In genomic region chr17:17886747-17887146, GRCh38 we compare ENCODE assay signal across 23 cellular contexts. TPM values are rescaled to one million over a fixed set of nuclear protein-coding genes. Genes with fewer than 3 reads are reported as not detected.
DNase-seq lines count a peak whose midpoint lies in the region; ATAC-seq and TF ChIP-seq lines count a peak whose summit lies in the region.
"Had no signal": no experiment of that assay in that cellular context is flagged by ENCODE, and none has a peak within 500 bp of the region (broad histone marks: within the 10 kb centered on the region; RNA-seq: fewer than 3 reads in every experiment).

No MANE protein-coding gene starts in this region.

- ATAC-seq in left cardiac atrium (peak; percentile 25 to 38), psoas muscle (peak in 2 of 4 donors; percentile 36 to 47), natural killer cell (no peak)
- ATAC-seq: activated CD8-positive, alpha-beta T cell treated with anti-CD3 and anti-CD28 coated beads for 36 hours; stimulated activated naive B cell treated with anti-CD40 and anti-IgM and Interleukin-4, amounts not matched to agents 10 μg/mL and 1 μg/mL and 100 μg/mL, for 72 hours had no signal

- H3K9me3 ChIP-seq in BLaER1 treated with 17β-estradiol and CSF1 and Interleukin-3, amounts not matched to agents 10 nM and 100 nM (replicated peaks in 1 of 11) = no peaks in the 10 kb centered on the region
- no peaks in the 10 kb centered on the region for H3K9me3 ChIP-seq in psoas muscle
- H3K9me3 ChIP-seq: Peyer's patch, SJCRH30 had no signal

- no peak overlapping the region for H3K27ac Mint-ChIP-seq in natural killer cell
- H3K27ac Mint-ChIP-seq: activated CD8-positive, alpha-beta T cell treated with anti-CD3 and anti-CD28 coated beads for 36 hours; IgD-negative memory B cell; stimulated activated naive B cell treated with anti-CD40 and anti-IgM and Interleukin-4, amounts not matched to agents 10 μg/mL and 1 μg/mL and 100 μg/mL, for 72 hours had no signal

- intact Hi-C loops in left cardiac atrium (cut with DNase I) = loop anchor here in 1 of 2 donors (10.0 kb wide), 1 partner anchor 148 kb away; the partner anchor contains the start of genes ATPAF2 and GID4
- intact Hi-C loops in psoas muscle (cut with DNase I) = no loop called here
- intact Hi-C loops in natural killer cell (cut with micrococcal nuclease) = no loop called here

- H3K9me3 Mint-ChIP-seq in natural killer cell = no peaks in the 10 kb centered on the region
- H3K9me3 Mint-ChIP-seq: activated CD8-positive, alpha-beta T cell treated with anti-CD3 and anti-CD28 coated beads for 36 hours; IgD-negative memory B cell; stimulated activated naive B cell treated with anti-CD40 and anti-IgM and Interleukin-4, amounts not matched to agents 10 μg/mL and 1 μg/mL and 100 μg/mL, for 72 hours had no signal

- no peak overlapping the region for H3K9ac ChIP-seq in BLaER1 treated with 17β-estradiol and CSF1 and Interleukin-3, amounts not matched to agents 10 nM and 100 nM

- H3K27me3 Mint-ChIP-seq in natural killer cell (ENCODE audit: low read depth in 2 of 2) = no peaks in the 10 kb centered on the region
- H3K27me3 Mint-ChIP-seq: activated CD8-positive, alpha-beta T cell treated with anti-CD3 and anti-CD28 coated beads for 36 hours; IgD-negative memory B cell; stimulated activated naive B cell treated with anti-CD40 and anti-IgM and Interleukin-4, amounts not matched to agents 10 μg/mL and 1 μg/mL and 100 μg/mL, for 72 hours had no signal

- H3K4me3 Mint-ChIP-seq in natural killer cell = no peak overlapping the region
- H3K4me3 Mint-ChIP-seq: activated CD8-positive, alpha-beta T cell treated with anti-CD3 and anti-CD28 coated beads for 36 hours; IgD-negative memory B cell; stimulated activated naive B cell treated with anti-CD40 and anti-IgM and Interleukin-4, amounts not matched to agents 10 μg/mL and 1 μg/mL and 100 μg/mL, for 72 hours had no signal

- in situ Hi-C loops in GM13977 (cut with MboI; ENCODE audit: low pct_unique_long_range_greater_than_20kb, low sequenced_read_pairs, unreplicated experiment) = loop anchor here (10.0 kb wide), 1 partner anchor 148 kb away; the partner anchor contains the start of genes ATPAF2 and GID4

- peaks cover 0 to 24% (median 0%) of the 10 kb centered on the region in 11 experiments; a peak in 4 of 22 replicates for H4K20me1 ChIP-seq in BLaER1 treated with 17β-estradiol and CSF1 and Interleukin-3, amounts not matched to agents 10 nM and 100 nM

- no peak overlapping the region for H3K4me3 ChIP-seq in BLaER1 treated with 17β-estradiol and CSF1 and Interleukin-3, amounts not matched to agents 10 nM and 100 nM
- H3K4me3 ChIP-seq in psoas muscle = no peak overlapping the region
- H3K4me3 ChIP-seq: lung, Peyer's patch, SJCRH30 had no signal

- WGBS in psoas muscle, 3 donors = 58 to 87% (median 79%) methylated on average over 4 of the region's 4 CpGs

- TF ChIP-seq CTCF in psoas muscle (IDR thresholded peaks at IDR 0.05) (no peak), GM13977 (IDR thresholded peaks at IDR 0.05; ENCODE audit: extremely low read depth, insufficient read depth, missing control alignments) (no peak), natural killer cell (IDR thresholded peaks at IDR 0.05) (no peak)

- peaks cover 0 to 7% of the 10 kb centered on the region in 2 donors for H3K4me1 Mint-ChIP-seq in natural killer cell

- H3K36me3 ChIP-seq in BLaER1 treated with 17β-estradiol and CSF1 and Interleukin-3, amounts not matched to agents 10 nM and 100 nM = peaks cover 0 to 67% (median 6%) of the 10 kb centered on the region in 11 experiments; a peak in 10 of 22 replicates
- H3K36me3 ChIP-seq in psoas muscle (ENCODE audit: insufficient read depth in 1 of 2, low read depth in 1 of 2) = peaks cover 0 to 35% of the 10 kb centered on the region in 2 donors
- H3K36me3 ChIP-seq: SJCRH30 had no signal

- H3K4me1 ChIP-seq in BLaER1 treated with 17β-estradiol and CSF1 and Interleukin-3, amounts not matched to agents 10 nM and 100 nM = peaks cover 0 to 72% (median 48%) of the 10 kb centered on the region in 10 experiments; a peak in 16 of 20 replicates
- peaks cover 31% of the 10 kb centered on the region for H3K4me1 ChIP-seq in psoas muscle
- H3K4me1 ChIP-seq: Peyer's patch had no signal

- H3K4me2 ChIP-seq in BLaER1 treated with 17β-estradiol and CSF1 and Interleukin-3, amounts not matched to agents 10 nM and 100 nM = peak overlapping the region in 9 of 11 experiments; percentile 4 to 58 (median 46); a peak in 12 of 22 replicates

- no peak overlapping the region for H3K27ac ChIP-seq in BLaER1 treated with 17β-estradiol and CSF1 and Interleukin-3, amounts not matched to agents 10 nM and 100 nM
- H3K27ac ChIP-seq in psoas muscle = peak overlapping the region; percentile 6
- H3K27ac ChIP-seq: epithelial cell of prostate, Peyer's patch, SJCRH30 had no signal

- H3K27me3 ChIP-seq in BLaER1 treated with 17β-estradiol and CSF1 and Interleukin-3, amounts not matched to agents 10 nM and 100 nM = no peaks in the 10 kb centered on the region
- no peaks in the 10 kb centered on the region for H3K27me3 ChIP-seq in psoas muscle (ENCODE audit: insufficient read depth in 3 of 3, low read length in 2 of 3)
- H3K27me3 ChIP-seq: Peyer's patch, SJCRH30 had no signal

- H3K36me3 Mint-ChIP-seq in natural killer cell = no peaks in the 10 kb centered on the region

- DNase-seq in NCI-H69 (lab: John Stamatoyannopoulos, UW) (peak; percentile 9), left cardiac atrium (peak; percentile 50), psoas muscle (peak; percentile 46 to 61), GM13977 (ENCODE audit: low spot score) (no peak), activated gamma-delta T cell treated with Interleukin-2 at 50 U/mL for 16 hours (no peak), natural killer cell (no peak), DMS79 treated with DMSO at 0.1 percent for 48 hours (lab: John Stamatoyannopoulos, UW) (no peak)
- DNase-seq: ACHN; activated CD4-positive, alpha-beta T cell treated with anti-CD3 and anti-CD28 coated beads for 1 hour; activated CD8-positive, alpha-beta T cell treated with anti-CD3 and anti-CD28 coated beads for 36 hours; activated effector memory CD4-positive, alpha-beta T cell treated with Interleukin-2 at 50 U/mL for 16 hours; Calu3; foreskin melanocyte; NCI-H1105; stimulated activated CD4-positive, alpha-beta T cell treated with anti-CD3 and anti-CD28 coated beads, Interleukin-4, amount 100 ng/mL, for 24 hours; stimulated activated naive B cell treated with anti-CD40 and anti-IgM and Interleukin-4, amounts not matched to agents 10 μg/mL and 1 μg/mL and 100 μg/mL, for 72 hours; T-helper 1 cell had no signal

RNA-seq across cellular contexts. Expression of gene SREBF1, which starts 50.0 kb away (rescaled TPM):
- total RNA-seq in left cardiac atrium (10 to 100 TPM; 28.7 to 56.9 TPM), psoas muscle (10 to 100 TPM; 16.1 to 43.0 (median 31.1) TPM), natural killer cell (100 to 1,000 TPM in 2 of 3 donors, 10 to 100 TPM in 1; 80.7 to 208 (median 119) TPM)
- 10 to 100 TPM in 2 of 3 donors, 1 to 10 TPM in 1; 6.2 to 19.2 (median 17.7) TPM for polyA plus RNA-seq in psoas muscle

Comparison
In these comparisons a context has a peak if more than half of its experiments do, and no peak if none do; other contexts are left out.
1. DNase-seq: peak in NCI-H69 (single experiment), left cardiac atrium (single experiment) and psoas muscle (2 of 2); none in GM13977 (single experiment), activated gamma-delta T cell treated with Interleukin-2 at 50 U/mL for 16 hours (single experiment), natural killer cell (single experiment) and DMS79 treated with DMSO at 0.1 percent for 48 hours (single experiment).
2. ATAC-seq: peak in left cardiac atrium (2 of 2); none in natural killer cell (0 of 3).